ENCODE assay signal across 16 cellular contexts in the genomic region with DNA sequence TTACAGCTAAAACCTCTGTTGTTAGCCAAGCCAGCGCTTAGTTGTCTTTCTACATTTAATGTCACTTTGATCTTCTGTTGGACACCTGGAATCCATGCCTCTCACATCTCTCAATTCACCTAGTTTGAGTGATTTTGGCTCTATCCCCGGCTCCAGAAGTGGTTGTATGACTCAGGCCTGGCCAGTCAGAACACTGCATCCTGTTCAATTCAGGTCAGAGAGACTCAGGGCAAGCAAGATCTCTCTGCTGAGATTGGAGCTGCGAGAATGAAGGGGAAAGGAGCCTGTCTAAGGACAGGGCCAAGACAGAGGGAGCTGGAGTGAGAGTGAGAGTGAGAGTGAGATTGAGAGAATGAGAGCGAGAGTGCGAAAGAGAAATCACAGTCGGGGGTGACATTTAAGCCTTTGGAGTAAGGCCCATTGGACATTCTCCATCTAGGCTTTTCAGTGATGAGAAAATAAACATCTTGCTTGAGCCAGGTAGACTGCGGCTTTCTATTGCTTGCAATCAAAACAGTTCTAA.
DNase-seq lines count a peak whose midpoint lies in the region; ATAC-seq and TF ChIP-seq lines count a peak whose summit lies in the region.
"Had no signal": no experiment of that assay in that cellular context is flagged by ENCODE, and none has a peak within 500 bp of the region (broad histone marks: within the 10 kb centered on the region; RNA-seq: fewer than 3 reads in every experiment).

No MANE protein-coding gene starts in this region.

- no peak overlapping the region for H3K27ac ChIP-seq in SK-N-SH (ENCODE audit: low read depth in 2 of 2, low read length in 1 of 2)
- H3K27ac ChIP-seq in adrenal gland: peak overlapping the region in 1 of 5 donors; percentile 22
- peak overlapping the region; percentile 40 for H3K27ac ChIP-seq in temporal lobe (ENCODE audit: low read depth, low read length)
- H3K27ac ChIP-seq: gastroesophageal sphincter, SK-N-MC, tibial artery had no signal

- H3K4me1 ChIP-seq in SK-N-SH (ENCODE audit: control insufficient read depth in 1 of 2, insufficient read depth in 2 of 2, low read depth in 1 of 2, low read length in 1 of 2) (peaks cover 0 to 6% of the 10 kb centered on the region in 2 experiments; a peak in 2 of 4 replicates), adrenal gland (replicated peaks in 1 of 2) (peaks cover 0 to 10% of the 10 kb centered on the region in 2 donors)
- H3K4me1 ChIP-seq: tibial artery had no signal

- H3K27me3 ChIP-seq in SK-N-SH (ENCODE audit: insufficient read depth) (no peaks in the 10 kb centered on the region), adrenal gland (no peaks in the 10 kb centered on the region)
- H3K27me3 ChIP-seq: gastroesophageal sphincter had no signal

- CTCF ChIA-PET in SK-N-SH (lab: Yijun Ruan, JAX): interaction anchor here (0.9 to 10.3 kb wide), 18 partner anchors 11 to 1033 kb away, joined by 3 to 530 read pairs (median 6); a partner anchor contains a TSS

- no peak for DNase-seq in SK-N-SH
- peak; percentile 32 to 69 (median 55) for DNase-seq in adrenal gland
- peak; percentile 7 to 38 for DNase-seq in foreskin fibroblast
- DNase-seq in stimulated activated naive CD4-positive, alpha-beta T cell (lab: John Stamatoyannopoulos, UW): no peak
- DNase-seq in activated CD4-positive, alpha-beta T cell treated with anti-CD3 and anti-CD28 coated beads for 48 hours: no peak
- no peak for DNase-seq in sciatic nerve (ENCODE audit: low spot score)
- DNase-seq: 8988T; aorta; CD4-positive, alpha-beta T cell; immature natural killer cell; mucosa of descending colon; tibial artery had no signal

- H3K4me3 ChIP-seq in SK-N-SH (ENCODE audit: low read depth in 2 of 2, low read length in 1 of 2) (no peak overlapping the region), adrenal gland (no peak overlapping the region), foreskin fibroblast (ENCODE audit: low read depth in 1 of 2, low read length in 2 of 2) (no peak overlapping the region)
- H3K4me3 ChIP-seq: gastroesophageal sphincter, mucosa of descending colon, SK-N-MC, tibial artery had no signal

- TF ChIP-seq CTCF in SK-N-SH (IDR thresholded peaks at IDR 0.05) (no peak), adrenal gland (IDR thresholded peaks at IDR 0.05) (no peak), foreskin fibroblast (IDR thresholded peaks at IDR 0.05; ENCODE audit: low read depth, low read length) (no peak)

- no peak for TF ChIP-seq EP300 in SK-N-SH (IDR thresholded peaks at IDR 0.05; ENCODE audit: borderline replicate concordance in 1 of 2, low read depth in 1 of 2, low read length in 1 of 2)

- WGBS in SK-N-SH (ENCODE audit: low lambda C conversion rate): 54% methylated on average over 7 of the region's 7 CpGs
- 51 to 63% (median 53%) methylated on average over 7 of the region's 7 CpGs for WGBS in adrenal gland, 4 donors

- no peak for TF ChIP-seq POLR2A in adrenal gland (IDR thresholded peaks at IDR 0.05)

- H3K9me3 ChIP-seq in SK-N-SH (no peaks in the 10 kb centered on the region), adrenal gland (replicated peaks in 1 of 3) (no peaks in the 10 kb centered on the region)
- H3K9me3 ChIP-seq: gastroesophageal sphincter, mucosa of descending colon, tibial artery had no signal

- POLR2A ChIA-PET in SK-N-SH (lab: Yijun Ruan, JAX): no interaction called here

- H3K4me2 ChIP-seq in SK-N-SH: no peak overlapping the region

- no peaks in the 10 kb centered on the region for H3K79me2 ChIP-seq in SK-N-SH (ENCODE audit: insufficient read depth)

- intact Hi-C loops in adrenal gland (cut with DNase I) (loop anchor here (5.0 to 10.0 kb wide), 3 partner anchors 84 to 177 kb away; no protein-coding TSS in a partner anchor), sciatic nerve (cut with DNase I) (loop anchor here (5.0 kb wide), 1 partner anchor 162 kb away; no protein-coding TSS in a partner anchor)

- no peak for ATAC-seq in SK-N-SH treated with all-trans-retinoic acid at 6 μM for 48 hours
- no peak for ATAC-seq in sciatic nerve
- ATAC-seq: gastroesophageal sphincter, mucosa of descending colon had no signal

- no peak overlapping the region for H3K9ac ChIP-seq in SK-N-SH

- H3K36me3 ChIP-seq in SK-N-SH (replicated peaks in 1 of 2; ENCODE audit: control insufficient read depth in 1 of 2, insufficient read depth in 2 of 2, low read length in 1 of 2) (no peaks in the 10 kb centered on the region), adrenal gland (replicated peaks in 1 of 2) (no peaks in the 10 kb centered on the region)
- H3K36me3 ChIP-seq: gastroesophageal sphincter, tibial artery had no signal

- H3F3A ChIP-seq in SK-N-SH (replicated peaks; ENCODE audit: insufficient read depth): no peaks in the 10 kb centered on the region

- H2AFZ ChIP-seq in SK-N-SH (ENCODE audit: low read depth): 0 out of 2 replicates have a peak overlapping the region, but pooled peaks have one; percentile 7

- no peaks in the 10 kb centered on the region for H3K9me2 ChIP-seq in SK-N-SH

- no peak for TF ChIP-seq RAD21 in SK-N-SH (IDR thresholded peaks at IDR 0.05; ENCODE audit: low read length)

- no peaks in the 10 kb centered on the region for H4K20me1 ChIP-seq in SK-N-SH (ENCODE audit: insufficient read depth)

TF ChIP-seq in SK-N-SH, 30 proteins besides CTCF, POLR2A, EP300 and RAD21:
- TF ChIP-seq FOSL2 (IDR thresholded peaks at IDR 0.05; ENCODE audit: borderline replicate concordance, low read depth) (0 out of 2 replicates have a peak, but pooled peaks have one; percentile 2), TEAD4 (IDR thresholded peaks at IDR 0.05; ENCODE audit: borderline replicate concordance, insufficient read depth) (no peak), SIN3A (IDR thresholded peaks at IDR 0.05; ENCODE audit: borderline replicate concordance, low read depth, low read length) (no peak), MEF2A (IDR thresholded peaks at IDR 0.05; ENCODE audit: borderline replicate concordance, low read depth) (no peak), TAF1 (IDR thresholded peaks at IDR 0.05; ENCODE audit: borderline replicate concordance, low read depth, low read length) (no peak), GATA2 (CRISPR knock-in tag; IDR thresholded peaks at IDR 0.05) (no peak), RFX5 (IDR thresholded peaks at IDR 0.05; ENCODE audit: low read length) (no peak)
- TF ChIP-seq, protein P1, sequence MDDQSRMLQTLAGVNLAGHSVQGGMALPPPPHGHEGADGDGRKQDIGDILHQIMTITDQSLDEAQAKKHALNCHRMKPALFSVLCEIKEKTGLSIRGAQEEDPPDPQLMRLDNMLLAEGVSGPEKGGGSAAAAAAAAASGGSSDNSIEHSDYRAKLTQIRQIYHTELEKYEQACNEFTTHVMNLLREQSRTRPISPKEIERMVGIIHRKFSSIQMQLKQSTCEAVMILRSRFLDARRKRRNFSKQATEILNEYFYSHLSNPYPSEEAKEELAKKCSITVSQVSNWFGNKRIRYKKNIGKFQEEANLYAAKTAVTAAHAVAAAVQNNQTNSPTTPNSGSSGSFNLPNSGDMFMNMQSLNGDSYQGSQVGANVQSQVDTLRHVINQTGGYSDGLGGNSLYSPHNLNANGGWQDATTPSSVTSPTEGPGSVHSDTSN (IDR thresholded peaks at IDR 0.05): no peak
TF ChIP-seq in SK-N-SH: peak in this region for 1.

TF ChIP-seq in SK-N-SH treated with all-trans-retinoic acid at 6 μM for 48 hours, 23 proteins besides CTCF, POLR2A, EP300 and RAD21 (continues in another document):
- TF ChIP-seq RARB (CRISPR knock-in tag; IDR thresholded peaks at IDR 0.05): no peak
- TF ChIP-seq ZNF8 (CRISPR knock-in tag; IDR thresholded peaks at IDR 0.05): no peak
- TF ChIP-seq ARNTL (CRISPR knock-in tag; IDR thresholded peaks at IDR 0.05; ENCODE audit: borderline replicate concordance, low read depth): no peak
- TF ChIP-seq, protein P2, sequence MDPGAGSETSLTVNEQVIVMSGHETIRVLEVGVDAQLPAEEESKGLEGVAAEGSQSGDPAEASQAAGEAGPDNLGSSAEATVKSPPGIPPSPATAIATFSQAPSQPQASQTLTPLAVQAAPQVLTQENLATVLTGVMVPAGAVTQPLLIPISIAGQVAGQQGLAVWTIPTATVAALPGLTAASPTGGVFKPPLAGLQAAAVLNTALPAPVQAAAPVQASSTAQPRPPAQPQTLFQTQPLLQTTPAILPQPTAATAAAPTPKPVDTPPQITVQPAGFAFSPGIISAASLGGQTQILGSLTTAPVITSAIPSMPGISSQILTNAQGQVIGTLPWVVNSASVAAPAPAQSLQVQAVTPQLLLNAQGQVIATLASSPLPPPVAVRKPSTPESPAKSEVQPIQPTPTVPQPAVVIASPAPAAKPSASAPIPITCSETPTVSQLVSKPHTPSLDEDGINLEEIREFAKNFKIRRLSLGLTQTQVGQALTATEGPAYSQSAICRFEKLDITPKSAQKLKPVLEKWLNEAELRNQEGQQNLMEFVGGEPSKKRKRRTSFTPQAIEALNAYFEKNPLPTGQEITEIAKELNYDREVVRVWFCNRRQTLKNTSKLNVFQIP (CRISPR knock-in tag; IDR thresholded peaks at IDR 0.05; ENCODE audit: borderline replicate concordance, low read depth): no peak
- no peak for TF ChIP-seq OSR1 (CRISPR knock-in tag; IDR thresholded peaks at IDR 0.05)
- TF ChIP-seq, protein P3, sequence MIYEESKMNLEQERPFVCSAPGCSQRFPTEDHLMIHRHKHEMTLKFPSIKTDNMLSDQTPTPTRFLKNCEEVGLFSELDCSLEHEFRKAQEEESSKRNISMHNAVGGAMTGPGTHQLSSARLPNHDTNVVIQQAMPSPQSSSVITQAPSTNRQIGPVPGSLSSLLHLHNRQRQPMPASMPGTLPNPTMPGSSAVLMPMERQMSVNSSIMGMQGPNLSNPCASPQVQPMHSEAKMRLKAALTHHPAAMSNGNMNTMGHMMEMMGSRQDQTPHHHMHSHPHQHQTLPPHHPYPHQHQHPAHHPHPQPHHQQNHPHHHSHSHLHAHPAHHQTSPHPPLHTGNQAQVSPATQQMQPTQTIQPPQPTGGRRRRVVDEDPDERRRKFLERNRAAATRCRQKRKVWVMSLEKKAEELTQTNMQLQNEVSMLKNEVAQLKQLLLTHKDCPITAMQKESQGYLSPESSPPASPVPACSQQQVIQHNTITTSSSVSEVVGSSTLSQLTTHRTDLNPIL (CRISPR knock-in tag; IDR thresholded peaks at IDR 0.05; ENCODE audit: low read depth): no peak
- TF ChIP-seq GLIS3 (CRISPR knock-in tag; IDR thresholded peaks at IDR 0.05): no peak
- no peak for TF ChIP-seq BACH2 (CRISPR knock-in tag; IDR thresholded peaks at IDR 0.05; ENCODE audit: borderline replicate concordance)
- TF ChIP-seq SNAI2 (CRISPR knock-in tag; IDR thresholded peaks at IDR 0.05): no peak
- no peak for TF ChIP-seq TOX (CRISPR knock-in tag; IDR thresholded peaks at IDR 0.05; ENCODE audit: borderline replicate concordance)

Comparison
In these comparisons a context has a peak if more than half of its experiments do, and no peak if none do; other contexts are left out.
1. DNase-seq: peak in adrenal gland (7 of 7) and foreskin fibroblast (2 of 2); none in SK-N-SH (single experiment), stimulated activated naive CD4-positive, alpha-beta T cell (0 of 6), activated CD4-positive, alpha-beta T cell treated with anti-CD3 and anti-CD28 coated beads for 48 hours (single experiment) and sciatic nerve (single experiment).